Comparison of ENCODE assay signal across 9 cellular contexts in the genomic region with DNA sequence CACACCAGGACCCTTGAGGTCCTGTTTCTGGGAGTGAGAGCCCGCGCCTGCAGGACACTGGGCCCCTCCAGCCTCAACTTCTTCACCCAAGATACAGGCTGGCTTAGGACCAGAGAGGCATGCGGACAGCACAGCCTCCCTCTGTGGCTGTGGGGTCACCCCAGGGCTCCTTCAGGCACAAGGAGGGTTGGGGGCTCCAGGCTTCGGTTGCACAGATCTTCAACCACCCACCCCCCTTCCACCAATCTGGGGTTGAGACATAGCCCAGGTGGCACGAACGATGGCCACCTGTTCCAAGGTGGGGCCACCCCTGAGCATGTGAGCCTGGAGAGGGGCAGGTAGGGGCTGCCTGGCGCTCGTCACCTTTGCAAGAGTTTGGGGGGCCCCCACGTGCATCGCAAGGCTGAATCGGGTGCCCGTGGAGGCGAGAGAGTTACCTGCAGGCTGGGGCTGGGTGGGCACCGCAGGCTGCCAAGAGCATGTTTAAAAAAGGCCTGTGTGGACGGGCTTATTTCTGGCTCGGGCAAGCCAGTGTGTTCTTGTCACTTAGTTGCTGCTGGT. TPM values are rescaled to one million over a fixed set of nuclear protein-coding genes. Genes with fewer than 3 reads are reported as not detected.
DNase-seq lines count a peak whose midpoint lies in the region; ATAC-seq and TF ChIP-seq lines count a peak whose summit lies in the region.
"Had no signal": no experiment of that assay in that cellular context is flagged by ENCODE, and none has a peak within 500 bp of the region (broad histone marks: within the 10 kb centered on the region; RNA-seq: fewer than 3 reads in every experiment).

No MANE protein-coding gene starts in this region.

- TF ChIP-seq CTCF in 22Rv1 (IDR thresholded peaks at IDR 0.05), result no peak
- no peak for TF ChIP-seq CTCF in cardiac fibroblast (IDR thresholded peaks at IDR 0.05; ENCODE audit: low read depth, low read length)

- no peak overlapping the region for H3K9ac ChIP-seq in HUES48 (ENCODE audit: low read depth, low read length)
- H3K9ac ChIP-seq in mucosa of stomach (ENCODE audit: low read length), result peak overlapping the region; percentile 64

- ATAC-seq in activated naive CD4-positive, alpha-beta T cell treated with anti-CD3 and anti-CD28 coated beads, Interleukin-2, amount 50 U/mL, for 72 hours, result no peak

- no peaks in the 10 kb centered on the region for H3K4me1 ChIP-seq in HUES48 (ENCODE audit: control insufficient read depth, insufficient read depth, low read length)
- H3K4me1 ChIP-seq in mucosa of stomach (ENCODE audit: control insufficient read depth, insufficient read depth, low read length), result peaks cover 30% of the 10 kb centered on the region

- H3K27me3 ChIP-seq in HUES48 (ENCODE audit: control insufficient read depth, insufficient read depth, low read length) (no peaks in the 10 kb centered on the region), mucosa of stomach (ENCODE audit: control insufficient read depth, insufficient read depth, low read length) (no peaks in the 10 kb centered on the region)

- peak overlapping the region; percentile 74 for H3K27ac ChIP-seq in 22Rv1
- no peak overlapping the region for H3K27ac ChIP-seq in HUES48 (ENCODE audit: low read depth, low read length)
- H3K27ac ChIP-seq: HL-60 had no signal

- H3K36me3 Mint-ChIP-seq in activated naive CD4-positive, alpha-beta T cell treated with anti-CD3 and anti-CD28 coated beads, Interleukin-2, amount 50 U/mL, for 72 hours, result no peaks in the 10 kb centered on the region

- peak overlapping the region in 1 of 2 donors; percentile 74 for H3K27ac Mint-ChIP-seq in activated naive CD4-positive, alpha-beta T cell treated with anti-CD3 and anti-CD28 coated beads, Interleukin-2, amount 50 U/mL, for 72 hours

- DNase-seq in cardiac fibroblast (ENCODE audit: low read depth in 2 of 2) (no peak), NCI-H526 treated with DMSO at 0.1 percent for 48 hours (lab: John Stamatoyannopoulos, UW) (no peak), NCI-H748 treated with DMSO at 0.1 percent for 48 hours (lab: John Stamatoyannopoulos, UW) (no peak), NCI-H2107 treated with DMSO at 0.1 percent for 48 hours (lab: John Stamatoyannopoulos, UW; ENCODE audit: unreplicated experiment) (no peak)
- DNase-seq in activated naive CD4-positive, alpha-beta T cell treated with anti-CD3 and anti-CD28 coated beads, Interleukin-2, amount 50 U/mL, for 72 hours (ENCODE audit: low spot score in 2 of 2), result no peak

- peaks cover 3% of the 10 kb centered on the region for H3K36me3 ChIP-seq in HUES48 (ENCODE audit: control insufficient read depth, insufficient read depth, low read length)
- no peaks in the 10 kb centered on the region for H3K36me3 ChIP-seq in mucosa of stomach (ENCODE audit: control insufficient read depth, insufficient read depth, low read length)

- no peaks in the 10 kb centered on the region for H3K9me3 Mint-ChIP-seq in activated naive CD4-positive, alpha-beta T cell treated with anti-CD3 and anti-CD28 coated beads, Interleukin-2, amount 50 U/mL, for 72 hours

- peak overlapping the region; percentile 69 for H3K4me3 ChIP-seq in HUES48 (ENCODE audit: low read depth, low read length)
- peak overlapping the region; percentile 77 to 91 for H3K4me3 ChIP-seq in cardiac fibroblast (replicated peaks in 1 of 2; ENCODE audit: low read depth in 2 of 2, low read length in 2 of 2)
- peak overlapping the region; percentile 25 for H3K4me3 ChIP-seq in mucosa of stomach (ENCODE audit: low read length)

- H3K9me3 ChIP-seq in HUES48 (ENCODE audit: control insufficient read depth, insufficient read depth, low read length) (no peaks in the 10 kb centered on the region), mucosa of stomach (ENCODE audit: control insufficient read depth, low read length) (no peaks in the 10 kb centered on the region)

RNA-seq across cellular contexts. Expression of gene ZDHHC8, which starts 1.2 kb away (rescaled TPM):
- 10 to 100 TPM; 17.6 to 55.4 TPM for total RNA-seq in activated naive CD4-positive, alpha-beta T cell treated with anti-CD3 and anti-CD28 coated beads, Interleukin-2, amount 50 U/mL, for 72 hours

RNA-seq across cellular contexts. Expression of gene TRMT2A, which starts 15.7 kb away (rescaled TPM):
- total RNA-seq in activated naive CD4-positive, alpha-beta T cell treated with anti-CD3 and anti-CD28 coated beads, Interleukin-2, amount 50 U/mL, for 72 hours, result 10 to 100 TPM; 79.9 to 93.9 TPM

RNA-seq across cellular contexts. Expression of gene RANBP1, which starts 16.9 kb away (rescaled TPM):
- 100 to 1,000 TPM; 295 to 349 TPM for total RNA-seq in activated naive CD4-positive, alpha-beta T cell treated with anti-CD3 and anti-CD28 coated beads, Interleukin-2, amount 50 U/mL, for 72 hours

RNA-seq across cellular contexts. Expression of gene CCDC188, which starts 18.1 kb away (rescaled TPM):
- not detected for total RNA-seq in activated naive CD4-positive, alpha-beta T cell treated with anti-CD3 and anti-CD28 coated beads, Interleukin-2, amount 50 U/mL, for 72 hours

RNA-seq across cellular contexts. Expression of gene DGCR8, which starts 52.7 kb away (rescaled TPM):
- 10 to 100 TPM; 37.0 to 66.7 TPM for total RNA-seq in activated naive CD4-positive, alpha-beta T cell treated with anti-CD3 and anti-CD28 coated beads, Interleukin-2, amount 50 U/mL, for 72 hours

Comparison
In these comparisons a context has a peak if more than half of its experiments do, and no peak if none do; other contexts are left out.
1. H3K4me3 ChIP-seq: peak in every context shown above with its lines; median percentile 84 in cardiac fibroblast; 69 in HUES48; 25 in mucosa of stomach.